Comparison of ENCODE assay signal across 8 cellular contexts in the genomic region with DNA sequence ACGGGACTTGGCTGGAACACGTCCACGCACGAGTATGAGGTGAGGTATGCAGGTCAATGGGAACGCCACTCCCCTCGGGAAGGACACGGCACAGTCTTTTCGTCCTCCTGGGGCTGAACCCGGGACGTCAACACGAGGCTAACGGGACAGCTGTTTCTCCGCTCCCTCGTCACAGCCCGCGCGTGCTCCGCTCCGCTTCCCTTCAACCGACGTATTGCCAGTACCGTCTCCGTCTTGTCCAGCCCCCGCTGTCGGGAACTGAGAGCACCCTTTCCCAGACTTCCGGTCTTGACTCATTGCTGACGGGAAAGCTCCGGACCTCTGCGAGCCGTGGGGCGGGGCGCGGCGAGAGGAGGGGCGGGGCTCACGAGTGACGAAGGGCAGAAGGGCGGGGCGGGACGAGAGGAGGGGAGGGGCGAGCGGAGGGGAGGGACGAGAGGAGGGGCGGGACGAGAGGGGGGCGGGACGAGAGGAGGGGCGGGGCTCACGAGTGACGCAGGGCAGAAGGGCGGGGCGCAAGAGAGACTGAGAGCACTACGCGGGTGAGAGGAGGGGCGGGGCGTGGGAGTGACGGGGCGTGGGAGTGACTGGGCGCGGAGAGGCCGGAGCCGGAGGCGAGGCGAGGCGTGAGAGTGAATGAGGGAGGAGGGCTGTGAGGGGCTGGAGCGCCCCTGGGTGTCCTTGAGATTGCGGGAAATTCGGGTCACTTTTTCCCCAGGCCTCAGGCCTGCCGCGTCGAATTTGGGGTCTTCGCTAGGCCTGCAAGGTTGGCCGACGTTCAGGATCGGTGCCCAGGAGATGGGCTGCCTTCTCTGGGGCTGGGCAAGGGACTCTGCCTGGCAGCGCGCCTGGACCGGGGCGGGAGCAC. TPM values are rescaled to one million over a fixed set of nuclear protein-coding genes. Genes with fewer than 3 reads are reported as not detected.
DNase-seq lines count a peak whose midpoint lies in the region; ATAC-seq, FAIRE-seq and TF ChIP-seq lines count a peak whose summit lies in the region.

No MANE protein-coding gene starts in this region.

- peak overlapping the region; percentile 92 for H3K4me3 Mint-ChIP-seq in T-helper 2 cell treated with Interferon-gamma antibody and Interleukin-4, amounts not matched to agents 5 μg/mL and 100 μg/mL, for 36 hours

- TF ChIP-seq CTCF in ascending aorta (IDR thresholded peaks at IDR 0.05) (no peak), uterus (IDR thresholded peaks at IDR 0.05) (peak in 1 of 4 experiments; percentile 3)

- peak overlapping the region; percentile 89 to 93 for H3K27ac ChIP-seq in ascending aorta
- peak overlapping the region; percentile 94 for H3K27ac ChIP-seq in right cardiac atrium (ENCODE audit: low read length)
- H3K27ac ChIP-seq in uterus: peak overlapping the region; percentile 90 to 91

- FAIRE-seq in GM18507 (lab: Jason Lieb, UNC): peak; percentile 96

- peaks cover 38% of the 10 kb centered on the region for H3K4me1 Mint-ChIP-seq in T-helper 2 cell treated with Interferon-gamma antibody and Interleukin-4, amounts not matched to agents 5 μg/mL and 100 μg/mL, for 36 hours (ENCODE audit: low read depth)

- no peaks in the 10 kb centered on the region for H3K27me3 ChIP-seq in ascending aorta
- H3K27me3 ChIP-seq in right cardiac atrium (ENCODE audit: control insufficient read depth, insufficient read depth): no peaks in the 10 kb centered on the region
- H3K27me3 ChIP-seq in uterus: no peaks in the 10 kb centered on the region

- no peaks in the 10 kb centered on the region for H3K27me3 Mint-ChIP-seq in T-helper 2 cell treated with Interferon-gamma antibody and Interleukin-4, amounts not matched to agents 5 μg/mL and 100 μg/mL, for 36 hours (ENCODE audit: low read depth)

- intact Hi-C loops in ascending aorta (cut with DNase I): loop anchor here (1.0 to 10.0 kb wide), 6 partner anchors 9 to 1465 kb away; partner anchors contain the start of genes DEDD, NIT1, PEA15 and PFDN2
- intact Hi-C loops in right cardiac atrium (cut with DNase I): loop anchor here in 1 of 4 donors (10.0 kb wide), 1 partner anchor 195 kb away; the partner anchor contains the start of gene ADAMTS4
- intact Hi-C loops in uterus (cut with DNase I; ENCODE audit: low total_unique reads): no loop called here

- peak overlapping the region; percentile 97 for H3K27ac Mint-ChIP-seq in T-helper 2 cell treated with Interferon-gamma antibody and Interleukin-4, amounts not matched to agents 5 μg/mL and 100 μg/mL, for 36 hours

- under 1% methylated on average over 78 of the region's 79 CpGs for WGBS in right cardiac atrium

- peak overlapping the region; percentile 53 to 74 for H3K4me3 ChIP-seq in ascending aorta
- peak overlapping the region; percentile 61 for H3K4me3 ChIP-seq in right cardiac atrium (ENCODE audit: low read length)
- peak overlapping the region; percentile 62 to 74 for H3K4me3 ChIP-seq in uterus

- no peaks in the 10 kb centered on the region for H3K36me3 Mint-ChIP-seq in T-helper 2 cell treated with Interferon-gamma antibody and Interleukin-4, amounts not matched to agents 5 μg/mL and 100 μg/mL, for 36 hours (ENCODE audit: low read depth)

- peaks cover 0 to 4% of the 10 kb centered on the region in 2 donors for H3K4me1 ChIP-seq in ascending aorta
- no peaks in the 10 kb centered on the region for H3K4me1 ChIP-seq in right cardiac atrium (ENCODE audit: control insufficient read depth, insufficient read depth, low read length)
- no peaks in the 10 kb centered on the region for H3K4me1 ChIP-seq in uterus

- ATAC-seq in HG02973 (IDR thresholded peaks at IDR 0.05; ENCODE audit: unreplicated experiment) (peak; percentile 65), right cardiac atrium (peak; percentile 96)

- TF ChIP-seq POLR2A in uterus (IDR thresholded peaks at IDR 0.05): peak; percentile 92 to 96

- H3K36me3 ChIP-seq in ascending aorta (no peaks in the 10 kb centered on the region), uterus (no peaks in the 10 kb centered on the region)

- peak; percentile 83 for DNase-seq in GM18507 (ENCODE audit: extremely low spot score, insufficient read length, low read depth)
- DNase-seq in NCI-H1930 (lab: John Stamatoyannopoulos, UW): peak; percentile 86 to 87
- peak; percentile 91 for DNase-seq in T-helper 2 cell treated with Interferon-gamma antibody and Interleukin-4, amounts not matched to agents 5 μg/mL and 100 μg/mL, for 36 hours (ENCODE audit: low spot score)
- DNase-seq in ascending aorta (ENCODE audit: low spot score in 2 of 2): peak; percentile 95 to 99
- DNase-seq in right cardiac atrium: peak; percentile 98 to 99 (median 99)
- DNase-seq in putamen (ENCODE audit: low spot score): peak; percentile 97
- peak; percentile 98 to 99 for DNase-seq in uterus

- no peaks in the 10 kb centered on the region for H3K9me3 Mint-ChIP-seq in T-helper 2 cell treated with Interferon-gamma antibody and Interleukin-4, amounts not matched to agents 5 μg/mL and 100 μg/mL, for 36 hours

- H3K9me3 ChIP-seq in ascending aorta: no peaks in the 10 kb centered on the region
- H3K9me3 ChIP-seq in right cardiac atrium (ENCODE audit: control insufficient read depth, low read length): no peaks in the 10 kb centered on the region
- H3K9me3 ChIP-seq in uterus: no peaks in the 10 kb centered on the region

RNA-seq across cellular contexts. Expression of gene CFAP126, which starts 22.2 kb away (rescaled TPM):
- not detected for total RNA-seq in ascending aorta
- not detected for total RNA-seq in right cardiac atrium
- not detected for polyA plus RNA-seq in right cardiac atrium
- not detected for total RNA-seq in uterus

Comparison
In these comparisons a context has a peak if more than half of its experiments do, and no peak if none do; other contexts are left out.
1. Peak in every context shown above with its lines: DNase-seq, ATAC-seq, H3K4me3 ChIP-seq and H3K27ac ChIP-seq.